ENCODE assay signal across 7 cellular contexts in the genomic region with DNA sequence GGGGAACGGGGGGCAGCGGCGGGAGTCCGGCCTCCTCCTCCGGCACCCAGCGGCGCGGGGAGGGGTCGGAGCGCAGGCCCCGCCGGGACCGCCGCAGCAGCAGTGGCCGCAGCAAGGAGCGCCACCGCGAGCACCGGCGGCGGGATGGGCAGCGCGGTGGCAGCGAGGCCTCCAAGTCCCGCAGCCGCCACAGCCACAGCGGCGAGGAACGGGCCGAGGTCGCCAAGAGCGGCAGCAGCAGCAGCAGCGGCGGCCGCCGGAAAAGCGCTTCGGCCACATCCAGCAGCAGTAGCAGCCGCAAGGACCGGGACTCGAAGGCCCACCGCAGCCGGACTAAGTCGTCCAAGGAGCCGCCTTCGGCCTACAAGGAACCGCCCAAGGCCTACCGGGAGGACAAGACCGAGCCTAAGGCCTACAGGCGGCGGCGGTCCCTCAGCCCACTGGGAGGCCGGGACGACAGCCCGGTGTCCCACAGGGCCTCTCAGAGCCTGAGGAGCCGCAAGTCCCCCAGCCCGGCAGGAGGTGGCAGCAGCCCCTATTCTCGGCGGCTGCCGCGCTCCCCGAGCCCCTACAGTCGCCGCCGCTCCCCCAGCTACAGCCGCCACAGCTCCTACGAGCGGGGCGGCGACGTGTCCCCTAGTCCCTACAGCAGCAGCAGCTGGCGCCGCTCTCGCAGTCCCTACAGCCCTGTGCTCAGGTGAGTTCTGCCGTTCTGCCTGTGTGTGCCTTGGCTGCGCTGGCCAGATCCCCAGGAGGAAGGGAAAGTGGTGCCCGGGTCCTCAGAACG. TPM values are rescaled to one million over a fixed set of nuclear protein-coding genes. Genes with fewer than 3 reads are reported as not detected.
DNase-seq lines count a peak whose midpoint lies in the region; ATAC-seq and TF ChIP-seq lines count a peak whose summit lies in the region.

No MANE protein-coding gene starts in this region.

- peak overlapping the region; percentile 93 for H3K4me3 Mint-ChIP-seq in activated CD4-positive, alpha-beta T cell treated with anti-CD3 and anti-CD28 coated beads for 36 hours

- peaks cover 22% of the 10 kb centered on the region for H3K36me3 Mint-ChIP-seq in activated CD4-positive, alpha-beta T cell treated with anti-CD3 and anti-CD28 coated beads for 36 hours (ENCODE audit: low read depth)

- POLR2A ChIA-PET in activated CD4-positive, alpha-beta T cell treated with anti-CD3 and anti-CD28 coated beads for 36 hours (lab: Charles Lee) = interaction anchor here (0.6 to 0.8 kb wide), 3 partner anchors 38 to 371 kb away, joined by 3 to 7 read pairs (median 4); no protein-coding TSS in a partner anchor

- in situ Hi-C loops in GM13976 (cut with MboI; ENCODE audit: low sequenced_read_pairs, unreplicated experiment) = no loop called here

- peak overlapping the region; percentile 95 for H3K27ac Mint-ChIP-seq in activated CD4-positive, alpha-beta T cell treated with anti-CD3 and anti-CD28 coated beads for 36 hours

- ATAC-seq in HG02610 (IDR thresholded peaks at IDR 0.05; ENCODE audit: unreplicated experiment) = peak; percentile 24
- ATAC-seq in activated CD4-positive, alpha-beta T cell treated with anti-CD3 and anti-CD28 coated beads for 36 hours = peak; percentile 33
- peak; percentile 25 for ATAC-seq in left lobe of liver

- no peaks in the 10 kb centered on the region for H3K9me3 Mint-ChIP-seq in activated CD4-positive, alpha-beta T cell treated with anti-CD3 and anti-CD28 coated beads for 36 hours (ENCODE audit: low read depth)

- CTCF ChIA-PET in activated CD4-positive, alpha-beta T cell treated with anti-CD3 and anti-CD28 coated beads for 36 hours (lab: Charles Lee) = interaction anchor here (0.7 to 2.2 kb wide), 5 partner anchors 55 to 222 kb away, joined by 3 to 22 read pairs (median 3); no protein-coding TSS in a partner anchor

- peaks cover 42% of the 10 kb centered on the region for H3K4me1 Mint-ChIP-seq in activated CD4-positive, alpha-beta T cell treated with anti-CD3 and anti-CD28 coated beads for 36 hours

- DNase-seq in GM13976 (ENCODE audit: low spot score) (peak; percentile 78), NCI-H1694 (lab: John Stamatoyannopoulos, UW) (peak; percentile 9), left lobe of liver (ENCODE audit: low spot score) (peak; percentile 69)
- DNase-seq in activated CD4-positive, alpha-beta T cell treated with anti-CD3 and anti-CD28 coated beads for 36 hours = peak; percentile 86
- DNase-seq in stimulated activated CD4-positive, alpha-beta T cell treated with anti-CD3 and anti-CD28 coated beads, Interleukin-2, amount 100 ng/mL, for 48 hours = peak; percentile 43 to 47

- H3K27me3 Mint-ChIP-seq in activated CD4-positive, alpha-beta T cell treated with anti-CD3 and anti-CD28 coated beads for 36 hours = no peaks in the 10 kb centered on the region

- H3K27ac ChIP-seq in cingulate gyrus (ENCODE audit: low read depth, low read length) = peak overlapping the region; percentile 93

- intact Hi-C loops in activated CD4-positive, alpha-beta T cell treated with anti-CD3 and anti-CD28 coated beads for 36 hours (cut with DNase I, micrococcal nuclease) = loop anchor here (1.0 to 10.0 kb wide), 6 partner anchors 35 to 1777 kb away; a partner anchor contains a TSS

- peak; percentile 53 for TF ChIP-seq CTCF in GM13976 (IDR thresholded peaks at IDR 0.05; ENCODE audit: borderline replicate concordance, control extremely low read depth, extremely low read depth, insufficient read depth, missing control alignments)

RNA-seq across cellular contexts. Expression of a gene that starts 1.3 kb away (rescaled TPM):
- 10 to 100 TPM; 34.8 to 47.6 TPM for total RNA-seq in activated CD4-positive, alpha-beta T cell treated with anti-CD3 and anti-CD28 coated beads for 36 hours
- 24.1 TPM for total RNA-seq in left lobe of liver

Comparison
In these comparisons a context has a peak if more than half of its experiments do, and no peak if none do; other contexts are left out.
1. Peak in every context shown above with its lines: DNase-seq, ATAC-seq and H3K27ac ChIP-seq.
2. DNase-seq: peak in every context shown above with its lines; median percentile 86 in activated CD4-positive, alpha-beta T cell treated with anti-CD3 and anti-CD28 coated beads for 36 hours; 78 in GM13976; 69 in left lobe of liver; 45 in stimulated activated CD4-positive, alpha-beta T cell treated with anti-CD3 and anti-CD28 coated beads, Interleukin-2, amount 100 ng/mL, for 48 hours; 9 in NCI-H1694.